Comparison of ENCODE assay signal across 11 cellular contexts in genomic region chr2:30310955-30311354, GRCh38.
DNase-seq lines count a peak whose midpoint lies in the region; ATAC-seq and TF ChIP-seq lines count a peak whose summit lies in the region.
"Had no signal": no experiment of that assay in that cellular context is flagged by ENCODE, and none has a peak within 500 bp of the region (broad histone marks: within the 10 kb centered on the region; RNA-seq: fewer than 3 reads in every experiment).

No MANE protein-coding gene starts in this region.

- H3K4me3 Mint-ChIP-seq in WTC11 = no peak overlapping the region

- CTCF ChIA-PET in WTC11 (lab: Charles Lee) = interaction anchor here (0.9 to 1.6 kb wide), 3 partner anchors 10 to 146 kb away, joined by 3 to 5 read pairs (median 4); no protein-coding TSS in a partner anchor

- H3K36me3 Mint-ChIP-seq in WTC11 = no peaks in the 10 kb centered on the region

- H3K27me3 Mint-ChIP-seq in WTC11 (ENCODE audit: low read depth) = 0 out of 2 replicates have a peak, but pooled peaks cover 4% of the 10 kb centered on the region

- H3K9me3 Mint-ChIP-seq in WTC11 = peaks cover 3% of the 10 kb centered on the region

- TF ChIP-seq CTCF in WTC11 (IDR thresholded peaks at IDR 0.05) = no peak

- no peak overlapping the region for H3K27ac Mint-ChIP-seq in WTC11

- peak; percentile 36 for DNase-seq in stimulated activated CD4-positive, alpha-beta T cell treated with anti-CD3 and anti-CD28 coated beads, Interleukin-15, amount 100 ng/mL, for 24 hours
- no peak for DNase-seq in stimulated activated CD4-positive, alpha-beta T cell treated with anti-CD3 and anti-CD28 coated beads, Interleukin-1b, Interleukin-23, amount 100 ng/mL, for 48 hours
- DNase-seq in WTC11 (ENCODE audit: low spot score) (no peak), RPMI8226 (no peak), NCI-H526 treated with DMSO at 0.1 percent for 48 hours (lab: John Stamatoyannopoulos, UW) (no peak), NCI-H1694 (lab: John Stamatoyannopoulos, UW) (no peak)
- DNase-seq: activated CD4-positive, alpha-beta T cell treated with anti-CD3 and anti-CD28 coated beads for 48 hours; HCEC 1CT; SHP77 had no signal

- H3K4me1 Mint-ChIP-seq in WTC11 = peaks cover 3% of the 10 kb centered on the region

- ATAC-seq in HG02642 (IDR thresholded peaks at IDR 0.05; ENCODE audit: poor library complexity, unreplicated experiment) (peak; percentile 85), WTC11 (peak; percentile 36; the same call in 1 of the 2 replicates), HG03571 (IDR thresholded peaks at IDR 0.05; ENCODE audit: unreplicated experiment) (no peak)

- POLR2A ChIA-PET in WTC11 (lab: Charles Lee) = interaction anchor here (0.7 kb wide), 1 partner anchor 212 kb away, joined by 3 read pairs; no protein-coding TSS in a partner anchor

TF ChIP-seq in WTC11, 78 proteins besides CTCF, POLR2A, EP300 and RAD21:
- TF ChIP-seq ZNF317 (CRISPR knock-in tag; IDR thresholded peaks at IDR 0.05; ENCODE audit: borderline replicate concordance, low read depth) (no peak), TCF7 (CRISPR knock-in tag; IDR thresholded peaks at IDR 0.05; ENCODE audit: low read depth) (no peak), RORB (CRISPR knock-in tag; IDR thresholded peaks at IDR 0.05) (no peak), MXD4 (CRISPR knock-in tag; IDR thresholded peaks at IDR 0.05; ENCODE audit: borderline replicate concordance) (no peak), NFYB (CRISPR knock-in tag; conservative IDR thresholded peaks at IDR 0.05; ENCODE audit: low read depth) (no peak), MYBL2 (CRISPR knock-in tag; IDR thresholded peaks at IDR 0.05) (no peak), GABPB1 (CRISPR knock-in tag; IDR thresholded peaks at IDR 0.05) (no peak)
